In the genomic region with DNA sequence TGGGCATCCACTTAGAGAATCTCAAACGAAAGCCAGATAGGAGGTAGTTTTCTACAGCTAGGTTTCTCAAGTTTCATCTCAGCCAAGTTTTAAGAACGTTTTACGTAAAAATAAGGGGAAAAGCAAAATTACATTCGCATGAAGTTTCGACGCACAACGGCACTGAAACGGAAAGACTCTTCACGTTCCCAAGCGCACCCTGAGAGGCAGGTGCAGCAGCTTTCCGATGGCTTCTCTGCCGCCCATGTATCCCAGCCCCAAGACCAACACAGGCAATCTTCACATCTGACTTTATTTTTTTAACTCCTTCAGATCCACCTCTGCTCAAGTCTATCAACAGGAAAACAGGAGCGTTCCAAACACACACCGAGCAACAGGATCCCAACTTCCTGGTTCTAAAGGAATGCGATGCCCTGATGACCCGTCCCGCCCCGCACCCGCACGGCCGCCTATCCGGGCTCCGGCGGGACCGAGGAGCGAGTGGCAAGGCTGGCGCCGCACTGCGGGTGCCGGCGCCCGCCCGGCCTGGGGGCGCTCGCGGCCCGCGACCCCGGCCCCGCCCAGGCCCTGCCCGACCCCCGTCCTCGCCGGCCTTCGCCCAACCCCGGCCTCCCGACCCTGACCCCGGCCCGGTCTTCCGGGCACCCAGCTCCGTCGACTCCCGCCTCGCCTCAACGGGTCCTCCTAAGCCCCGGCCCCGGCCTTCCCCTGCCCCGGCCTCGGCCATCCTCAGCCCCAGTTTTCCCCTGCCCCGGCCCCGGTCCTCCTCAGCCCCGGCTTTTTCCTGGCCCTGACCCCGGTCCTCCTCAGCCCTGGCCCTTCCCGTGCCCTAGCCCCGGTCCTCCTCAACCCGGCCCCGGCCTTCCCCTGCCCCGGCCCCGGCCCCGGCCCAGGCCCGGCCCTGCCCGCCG, we compare ENCODE assay signal across 8 cellular contexts. TPM values are rescaled to one million over a fixed set of nuclear protein-coding genes. Genes with fewer than 3 reads are reported as not detected.
DNase-seq lines count a peak whose midpoint lies in the region; ATAC-seq and TF ChIP-seq lines count a peak whose summit lies in the region.

No MANE protein-coding gene starts in this region.

- peak overlapping the region; percentile 75; the same call in 1 of the 2 replicates for H3K9ac ChIP-seq in KMS-11
- H3K9ac ChIP-seq in mucosa of rectum (ENCODE audit: low read depth in 1 of 2, low read length in 2 of 2): peak overlapping the region; percentile 69 to 89

- H3K4me1 ChIP-seq in KMS-11 (ENCODE audit: low read depth, poor library complexity, severe bottlenecking) (peaks cover 33% of the 10 kb centered on the region), mucosa of rectum (ENCODE audit: control insufficient read depth in 2 of 2, insufficient read depth in 2 of 2, low read length in 2 of 2) (peaks cover 19 to 20% of the 10 kb centered on the region in 2 donors), urinary bladder (ENCODE audit: insufficient read depth) (peaks cover 1% of the 10 kb centered on the region)

- H3K36me3 ChIP-seq in KMS-11 (ENCODE audit: insufficient read depth) (peaks cover 6% of the 10 kb centered on the region; the same call in 1 of the 2 replicates), mucosa of rectum (ENCODE audit: control insufficient read depth in 2 of 2, insufficient read depth in 2 of 2, low read length in 2 of 2) (no peaks in the 10 kb centered on the region), urinary bladder (ENCODE audit: insufficient read depth) (no peaks in the 10 kb centered on the region)

- H3K4me3 ChIP-seq in KMS-11 (IDR thresholded peaks at IDR 0.05; ENCODE audit: insufficient read depth, low read depth, low read length) (no peak overlapping the region), epithelial cell of esophagus (ENCODE audit: low read length) (peak overlapping the region; percentile 83), mucosa of rectum (ENCODE audit: low read length in 2 of 2) (peak overlapping the region; percentile 71 to 92), urinary bladder (ENCODE audit: low read depth, low read length) (peak overlapping the region; percentile 100)

- TF ChIP-seq CTCF in KMS-11 (conservative IDR thresholded peaks at IDR 0.05; ENCODE audit: low read depth, low read length) (no peak), epithelial cell of esophagus (IDR thresholded peaks at IDR 0.05; ENCODE audit: insufficient read depth, low read depth, low read length, missing control alignments) (no peak)

- peak overlapping the region; percentile 75 for H3K4me2 ChIP-seq in KMS-11

- H3K27ac ChIP-seq in KMS-11 (peak overlapping the region; percentile 61), mucosa of rectum (ENCODE audit: low read depth in 2 of 2, low read length in 2 of 2) (peak overlapping the region; percentile 93 to 96), urinary bladder (ENCODE audit: low read depth) (peak overlapping the region; percentile 98)

- no peak overlapping the region for H2AFZ ChIP-seq in KMS-11 (ENCODE audit: low read depth)

- no peaks in the 10 kb centered on the region for H3K27me3 ChIP-seq in KMS-11 (ENCODE audit: insufficient read depth, low read depth)
- no peaks in the 10 kb centered on the region for H3K27me3 ChIP-seq in mucosa of rectum (ENCODE audit: control insufficient read depth in 2 of 2, insufficient read depth in 2 of 2, low read length in 2 of 2)

- ATAC-seq in HG03378 (IDR thresholded peaks at IDR 0.05; ENCODE audit: unreplicated experiment): no peak

- WGBS in urinary bladder: 1% methylated on average over 73 of the region's 73 CpGs

- H3K9me3 ChIP-seq in mucosa of rectum (ENCODE audit: control insufficient read depth in 2 of 2, low read length in 2 of 2): no peaks in the 10 kb centered on the region

- H4K20me1 ChIP-seq in KMS-11 (ENCODE audit: insufficient read depth): peaks cover 47% of the 10 kb centered on the region

- peaks cover 51% of the 10 kb centered on the region for H3K79me2 ChIP-seq in KMS-11 (ENCODE audit: insufficient read depth, low read depth)

- peak; percentile 25 for DNase-seq in NCI-H82 (lab: John Stamatoyannopoulos, UW)
- DNase-seq in NCI-H82 treated with DMSO at 0.1 percent for 48 hours (lab: John Stamatoyannopoulos, UW; ENCODE audit: unreplicated experiment): no peak
- DNase-seq in activated CD4-positive, alpha-beta T cell treated with anti-CD3 and anti-CD28 coated beads, Interleukin-2, amount 50 U/mL, for 1 hour: peak; percentile 20
- DNase-seq in epithelial cell of esophagus (ENCODE audit: low read depth): peak; percentile 64

RNA-seq across cellular contexts. Expression of gene LARP4B, which starts 0.8 kb away (rescaled TPM):
- total RNA-seq in urinary bladder: 28.4 TPM
- polyA plus RNA-seq in urinary bladder: 19.1 TPM

RNA-seq across cellular contexts. Expression of gene GTPBP4, which starts 57.6 kb away (rescaled TPM):
- 28.4 TPM for total RNA-seq in urinary bladder
- 27.4 TPM for polyA plus RNA-seq in urinary bladder
